In the genomic region with DNA sequence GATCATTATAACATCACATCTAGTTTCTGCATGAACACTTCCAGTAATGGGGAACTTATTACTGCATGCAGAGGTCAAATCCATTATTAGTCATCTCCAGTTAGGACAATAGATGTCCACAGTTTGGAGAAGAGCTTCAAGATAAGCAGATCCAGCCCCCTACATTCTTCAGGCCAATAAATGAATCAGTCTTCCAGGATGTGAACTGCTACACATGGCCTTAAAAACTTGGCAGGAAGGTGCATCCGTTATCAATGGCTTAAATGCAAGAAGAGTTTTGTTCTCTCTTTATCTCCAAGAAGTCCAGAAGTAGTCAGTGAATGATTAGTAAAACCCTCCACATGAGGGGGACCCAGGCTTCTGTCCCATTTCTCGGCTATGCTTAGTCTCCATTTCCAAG, we compare ENCODE assay signal across 19 cellular contexts.
"Had no signal": no experiment of that assay in that cellular context is flagged by ENCODE, and none has a peak within 500 bp of the region (broad histone marks: within the 10 kb centered on the region; RNA-seq: fewer than 3 reads in every experiment).

No MANE protein-coding gene starts in this region.

- H3K36me3 ChIP-seq: esophagus squamous epithelium, gastrocnemius medialis, prostate gland, uterus had no signal

- H3K79me2 ChIP-seq: parathyroid adenoma had no signal

- H3K9me3 ChIP-seq: esophagus squamous epithelium, gastrocnemius medialis, prostate gland, uterus had no signal

- H2AFZ ChIP-seq: parathyroid adenoma had no signal

- DNase-seq: central memory CD4-positive, alpha-beta T cell; cortex of kidney; effector memory CD4-positive, alpha-beta T cell; esophagus squamous epithelium; gastrocnemius medialis; immature natural killer cell; kidney; left colon; mesendoderm; naive thymus-derived CD4-positive, alpha-beta T cell; nephron progenitor cell; right cardiac atrium; small intestine; stimulated activated CD4-positive, alpha-beta T cell treated with anti-CD3 and anti-CD28 coated beads, Interleukin-12 subunit alpha, Interleukin-12 subunit beta, amount 100 ng/mL, for 4 hours; stimulated activated naive CD4-positive, alpha-beta T cell treated with Interleukin-2 at 50 U/mL for 16 hours; uterus had no signal

- H3K27me3 ChIP-seq: uterus had no signal

- ATAC-seq: gastrocnemius medialis; left colon; naive thymus-derived CD4-positive, alpha-beta T cell; right cardiac atrium had no signal

- H3K9ac ChIP-seq: parathyroid adenoma had no signal

- H3K27ac ChIP-seq: epithelial cell of prostate, esophagus squamous epithelium, gastrocnemius medialis, parathyroid adenoma, prostate gland, uterus had no signal

- H3K4me3 ChIP-seq: esophagus squamous epithelium, gastrocnemius medialis, prostate gland, uterus had no signal

- H3K4me1 ChIP-seq: esophagus squamous epithelium, gastrocnemius medialis, parathyroid adenoma, prostate gland, uterus had no signal
